Comparison of ENCODE assay signal across 14 cellular contexts in the genomic region with DNA sequence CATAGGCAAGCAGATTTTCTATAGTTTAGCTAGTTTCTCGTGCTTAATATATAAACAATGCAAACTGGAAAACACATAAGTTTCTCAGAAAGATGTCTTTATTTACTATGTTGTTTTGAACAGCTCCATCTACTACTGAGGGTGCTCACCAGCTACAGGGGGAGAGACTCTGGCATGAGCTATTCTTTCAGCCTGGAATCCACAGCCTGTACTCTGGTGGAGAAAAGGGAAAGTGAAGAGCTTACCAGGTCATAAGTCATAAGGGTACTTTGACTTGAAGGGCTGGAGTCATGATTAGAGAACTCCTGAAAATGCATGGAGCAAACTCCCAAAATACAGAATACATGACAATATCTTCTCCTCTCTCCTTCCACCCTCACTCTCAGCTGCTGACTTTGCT. TPM values are rescaled to one million over a fixed set of nuclear protein-coding genes. Genes with fewer than 3 reads are reported as not detected.
DNase-seq lines count a peak whose midpoint lies in the region; ATAC-seq and TF ChIP-seq lines count a peak whose summit lies in the region.
"Had no signal": no experiment of that assay in that cellular context is flagged by ENCODE, and none has a peak within 500 bp of the region (broad histone marks: within the 10 kb centered on the region; RNA-seq: fewer than 3 reads in every experiment).

No MANE protein-coding gene starts in this region.

- H2BK120ac ChIP-seq in mesendoderm (ENCODE audit: low read depth, low read length): no peak overlapping the region

- no peak overlapping the region for H2AK5ac ChIP-seq in mesendoderm (ENCODE audit: low read length)

- DNase-seq in MM.1S (no peak), astrocyte of the hippocampus (ENCODE audit: low read depth, low spot score) (peak; percentile 25), mesendoderm (peak; percentile 13), NCI-H524 treated with DMSO at 0.1 percent for 48 hours (lab: John Stamatoyannopoulos, UW) (no peak), dermis blood vessel endothelial cell (no peak), HEK293T (ENCODE audit: extremely low spot score) (no peak)
- DNase-seq: DMS 273 treated with DMSO at 0.1 percent for 48 hours, NCI-H1417, NCI-H1930, NCI-H2171 treated with DMSO at 0.1 percent for 48 hours, SHP77 treated with DMSO at 0.1 percent for 48 hours had no signal

- no peak overlapping the region for H2BK5ac ChIP-seq in mesendoderm (ENCODE audit: low read length)

- TF ChIP-seq CTCF in MM.1S (IDR thresholded peaks at IDR 0.05; ENCODE audit: low read length): no peak

- no peaks in the 10 kb centered on the region for H4K20me1 ChIP-seq in MM.1S (ENCODE audit: insufficient read depth, low read length)
- H4K20me1 ChIP-seq: BLaER1 had no signal

- H2BK15ac ChIP-seq in mesendoderm (replicated peaks; ENCODE audit: low read depth): no peak overlapping the region

- no peak overlapping the region for H3K56ac ChIP-seq in mesendoderm (ENCODE audit: low read length)

- no peak overlapping the region for H4K8ac ChIP-seq in mesendoderm (ENCODE audit: low read depth, low read length)

- H3K79me2 ChIP-seq in MM.1S (ENCODE audit: low read length): no peaks in the 10 kb centered on the region
- no peaks in the 10 kb centered on the region for H3K79me2 ChIP-seq in mesendoderm (ENCODE audit: control insufficient read depth, insufficient read depth, low read length)

- H3K4me1 ChIP-seq in MM.1S (ENCODE audit: low read length): peaks cover 18% of the 10 kb centered on the region
- no peaks in the 10 kb centered on the region for H3K4me1 ChIP-seq in mesendoderm (ENCODE audit: control insufficient read depth, low read depth, low read length)

- no peak overlapping the region for H3K23ac ChIP-seq in mesendoderm (ENCODE audit: low read length)

- no peaks in the 10 kb centered on the region for H3K79me1 ChIP-seq in mesendoderm (ENCODE audit: low read length)

- H3K4ac ChIP-seq in mesendoderm (ENCODE audit: low read depth, low read length): no peak overlapping the region

- no peaks in the 10 kb centered on the region for H3K36me3 ChIP-seq in MM.1S (replicated peaks; ENCODE audit: insufficient read depth, low read length)
- H3K36me3 ChIP-seq in mesendoderm (ENCODE audit: control insufficient read depth, insufficient read depth, low read length): no peaks in the 10 kb centered on the region
- H3K36me3 ChIP-seq: BLaER1 had no signal

- no peak for ATAC-seq in HG03469 (IDR thresholded peaks at IDR 0.05; ENCODE audit: unreplicated experiment)

- no peak overlapping the region for H4K5ac ChIP-seq in mesendoderm (ENCODE audit: low read length)

- WGBS in mesendoderm (ENCODE audit: extremely low coverage, insufficient coverage, low lambda C conversion rate): no CpG with 5 or more reads among the region's 1 CpG

- H3K27ac ChIP-seq in MM.1S (ENCODE audit: low read length): no peak overlapping the region
- H3K27ac ChIP-seq in mesendoderm (ENCODE audit: low read depth, low read length): no peak overlapping the region
- H3K27ac ChIP-seq: BLaER1, KMS-11 had no signal

- no peaks in the 10 kb centered on the region for H3K9me2 ChIP-seq in MM.1S (replicated peaks; ENCODE audit: insufficient read depth, low read length)

- no peak overlapping the region for H3K9ac ChIP-seq in MM.1S (ENCODE audit: low read length)
- no peak overlapping the region for H3K9ac ChIP-seq in mesendoderm (ENCODE audit: low read length)
- H3K9ac ChIP-seq: BLaER1, KMS-11 had no signal

- POLR2A ChIA-PET in HEK293T (lab: Yijun Ruan, JAX): no interaction called here

- peaks cover 17% of the 10 kb centered on the region for H3F3A ChIP-seq in MM.1S (ENCODE audit: insufficient read depth, low read length)

- H3K4me2 ChIP-seq in MM.1S (ENCODE audit: low read depth, low read length): peak overlapping the region; percentile 39; the same call in 1 of the 2 replicates
- no peak overlapping the region for H3K4me2 ChIP-seq in mesendoderm (ENCODE audit: low read length)
- H3K4me2 ChIP-seq: BLaER1, KMS-11 had no signal

- H3K27me3 ChIP-seq in MM.1S (replicated peaks; ENCODE audit: insufficient read depth, low read length): no peaks in the 10 kb centered on the region
- H3K27me3 ChIP-seq in mesendoderm (ENCODE audit: insufficient read depth, low read length, poor library complexity): no peaks in the 10 kb centered on the region
- H3K27me3 ChIP-seq: BLaER1 had no signal

- no peak overlapping the region for H3K18ac ChIP-seq in mesendoderm (ENCODE audit: low read length)

- CTCF ChIA-PET in HEK293T (lab: Yijun Ruan, JAX): no interaction called here

- H3K4me3 ChIP-seq in MM.1S (ENCODE audit: low read length) (no peak overlapping the region), mesendoderm (ENCODE audit: low read length) (no peak overlapping the region)
- H3K4me3 ChIP-seq: BLaER1 had no signal

- H2AFZ ChIP-seq in MM.1S (ENCODE audit: low read length): no peak overlapping the region

- H3K9me3 ChIP-seq in MM.1S (replicated peaks; ENCODE audit: insufficient read depth, low read length): no peaks in the 10 kb centered on the region

TF ChIP-seq in HEK293T, 16 proteins besides CTCF, POLR2A, EP300 and RAD21:
- no peak for TF ChIP-seq FOXM1 (IDR thresholded peaks at IDR 0.05; ENCODE audit: borderline replicate concordance)
- no peak for TF ChIP-seq CTBP1 (IDR thresholded peaks at IDR 0.05; ENCODE audit: borderline replicate concordance)
- no peak for TF ChIP-seq FOXA1 (IDR thresholded peaks at IDR 0.05)
- no peak for TF ChIP-seq FOXK2 (IDR thresholded peaks at IDR 0.05)
- TF ChIP-seq NFRKB (IDR thresholded peaks at IDR 0.05): no peak

RNA-seq across cellular contexts. Expression of gene AVEN, which starts 4.4 kb away (rescaled TPM):
- 10.1 TPM for polyA plus RNA-seq in mesendoderm (2013, experiment 1 of 2)
- polyA plus RNA-seq in mesendoderm (2013, experiment 2 of 2): 10.4 TPM
- 23.9 and 32.2 TPM in 2 replicates for total RNA-seq in dermis blood vessel endothelial cell

RNA-seq across cellular contexts. Expression of gene EMC7, which starts 58.3 kb away (rescaled TPM):
- polyA plus RNA-seq in mesendoderm (2013, experiment 1 of 2): 58.7 TPM
- 56.7 TPM for polyA plus RNA-seq in mesendoderm (2013, experiment 2 of 2)
- 23.7 and 37.1 TPM in 2 replicates for total RNA-seq in dermis blood vessel endothelial cell

RNA-seq across cellular contexts. Expression of gene PGBD4, which starts 58.5 kb away (rescaled TPM):
- 0.49 TPM for polyA plus RNA-seq in mesendoderm (2013, experiment 1 of 2)
- 0.46 TPM for polyA plus RNA-seq in mesendoderm (2013, experiment 2 of 2)
- total RNA-seq in dermis blood vessel endothelial cell: 1.2 and 1.3 TPM in 2 replicates

Comparison
In these comparisons a context has a peak if more than half of its experiments do, and no peak if none do; other contexts are left out.
1. DNase-seq: peak in astrocyte of the hippocampus (single experiment) and mesendoderm (single experiment); none in MM.1S (single experiment), NCI-H524 treated with DMSO at 0.1 percent for 48 hours (single experiment), dermis blood vessel endothelial cell (single experiment) and HEK293T (single experiment).